7 cellular contexts compared by ENCODE assay signal in genomic region chr1:183590225-183591191, GRCh38. TPM values are rescaled to one million over a fixed set of nuclear protein-coding genes. Genes with fewer than 3 reads are reported as not detected.
A peak's percentile ranks its signal among the peaks of the same experiment; 100 is the strongest.
DNase-seq lines count a peak whose midpoint lies in the region; ATAC-seq, FAIRE-seq and TF ChIP-seq lines count a peak whose summit lies in the region.

NCF2 (minus strand) TSS chr1:183590459; CDS start chr1:183590329, 130 bp downstream.

- H3K79me2 ChIP-seq in smooth muscle cell (ENCODE audit: low read depth): no peaks in the 10 kb centered on the region

- H3K36me3 Mint-ChIP-seq in central memory CD8-positive, alpha-beta T cell (ENCODE audit: insufficient read depth): peaks cover 2% of the 10 kb centered on the region

- peak within 1 kb of the TSS; percentile 54 for H3K4me3 Mint-ChIP-seq in central memory CD8-positive, alpha-beta T cell

- 66 to 73% methylated on average over 7 of the region's 7 CpGs for WGBS in pancreas, 2 donors
- 88% methylated on average over 7 of the region's 7 CpGs for WGBS in smooth muscle cell (ENCODE audit: low lambda C conversion rate)

- H3K9me3 ChIP-seq in pancreas: no peaks in the 10 kb centered on the region
- H3K9me3 ChIP-seq in smooth muscle cell (replicated peaks; ENCODE audit: low read depth): no peaks in the 10 kb centered on the region

- TF ChIP-seq CTCF in pancreas (IDR thresholded peaks at IDR 0.05) (no peak), smooth muscle cell (IDR thresholded peaks at IDR 0.05; ENCODE audit: borderline replicate concordance, insufficient read depth, poor library complexity, severe bottlenecking) (no peak)

- no peaks in the 10 kb centered on the region for H3F3A ChIP-seq in smooth muscle cell (ENCODE audit: low read depth)

- intact Hi-C loops in pancreas (cut with DNase I): no loop called here

- H4K20me1 ChIP-seq in smooth muscle cell (ENCODE audit: low read depth): no peaks in the 10 kb centered on the region

- H3K4me1 ChIP-seq in pancreas (no peaks in the 10 kb centered on the region), smooth muscle cell (ENCODE audit: low read depth) (no peaks in the 10 kb centered on the region)

- H3K4me3 ChIP-seq in pancreas (peak within 1 kb of the TSS in 1 of 4 donors; percentile 20), smooth muscle cell (no peak within 1 kb of the TSS)

- H3K4me2 ChIP-seq in smooth muscle cell: no peak within 1 kb of the TSS

- H3K36me3 ChIP-seq in pancreas: no peaks in the 10 kb centered on the region
- no peaks in the 10 kb centered on the region for H3K36me3 ChIP-seq in smooth muscle cell (ENCODE audit: low read depth)

- H3K27ac Mint-ChIP-seq in central memory CD8-positive, alpha-beta T cell (ENCODE audit: low read depth): peak within 1 kb of the TSS; percentile 77

- H3K27me3 Mint-ChIP-seq in central memory CD8-positive, alpha-beta T cell: no peaks in the 10 kb centered on the region

- ATAC-seq in GM18907 (IDR thresholded peaks at IDR 0.05; ENCODE audit: unreplicated experiment) (peak; percentile 88), HG02678 (IDR thresholded peaks at IDR 0.05; ENCODE audit: unreplicated experiment) (peak; percentile 64), pancreas (peak in 3 of 4 donors; percentile 46 to 85 (median 85))
- peak; percentile 68 for ATAC-seq in central memory CD8-positive, alpha-beta T cell (replicated peaks; ENCODE audit: extremely low read depth, poor library complexity, severe bottlenecking)

- H3K27ac ChIP-seq in pancreas: peak within 1 kb of the TSS in 2 of 4 donors; percentile 23 to 62
- no peak within 1 kb of the TSS for H3K27ac ChIP-seq in smooth muscle cell (ENCODE audit: low read depth)

- H3K9me3 Mint-ChIP-seq in central memory CD8-positive, alpha-beta T cell: no peaks in the 10 kb centered on the region

- H2AFZ ChIP-seq in smooth muscle cell (ENCODE audit: low read depth): no peak within 1 kb of the TSS

- FAIRE-seq in pancreas (lab: Jason Lieb, UNC): no peak

- H3K27me3 ChIP-seq in pancreas: no peaks in the 10 kb centered on the region
- H3K27me3 ChIP-seq in smooth muscle cell (ENCODE audit: low read depth): no peaks in the 10 kb centered on the region

- no peak within 1 kb of the TSS for H3K9ac ChIP-seq in smooth muscle cell (ENCODE audit: low read depth)

- DNase-seq in NOMO-1 (lab: John Stamatoyannopoulos, UW; ENCODE audit: unreplicated experiment in 2 of 2): peak; percentile 97 to 98
- no peak for DNase-seq in central memory CD8-positive, alpha-beta T cell (ENCODE audit: low spot score in 2 of 2)
- peak in 1 of 6 donors; percentile 42 for DNase-seq in pancreas
- DNase-seq in NCI-H345 treated with DMSO at 0.1 percent for 48 hours (lab: John Stamatoyannopoulos, UW; ENCODE audit: unreplicated experiment): no peak
- no peak for DNase-seq in smooth muscle cell (lab: John Stamatoyannopoulos, UW; ENCODE audit: unreplicated experiment)

- H3K4me1 Mint-ChIP-seq in central memory CD8-positive, alpha-beta T cell: peaks cover 19% of the 10 kb centered on the region

RNA-seq across cellular contexts. Expression of gene NCF2, which starts in this region (rescaled TPM):
- 10 to 100 TPM in 2 of 6 donors, 1 to 10 TPM in 3, under 1 TPM in 1; 0.65 to 24.5 (median 2.1) TPM for total RNA-seq in pancreas
- polyA plus RNA-seq in pancreas: 1 to 10 TPM; 1.0 to 5.0 TPM
- 1.7 and 2.4 TPM in 2 replicates for total RNA-seq in smooth muscle cell
- polyA plus RNA-seq in smooth muscle cell: 0.65 and 0.78 TPM in 2 replicates

Comparison
In these comparisons a context has a peak if more than half of its experiments do, and no peak if none do; other contexts are left out.
1. DNase-seq: peak in NOMO-1 (2 of 2); none in central memory CD8-positive, alpha-beta T cell (0 of 2), NCI-H345 treated with DMSO at 0.1 percent for 48 hours (single experiment) and smooth muscle cell (single experiment).
2. Peak in every context shown above with its lines, with median percentiles within 50 percentile points of each other: ATAC-seq.